ENCODE assay signal across 1 cellular context in the genomic region with DNA sequence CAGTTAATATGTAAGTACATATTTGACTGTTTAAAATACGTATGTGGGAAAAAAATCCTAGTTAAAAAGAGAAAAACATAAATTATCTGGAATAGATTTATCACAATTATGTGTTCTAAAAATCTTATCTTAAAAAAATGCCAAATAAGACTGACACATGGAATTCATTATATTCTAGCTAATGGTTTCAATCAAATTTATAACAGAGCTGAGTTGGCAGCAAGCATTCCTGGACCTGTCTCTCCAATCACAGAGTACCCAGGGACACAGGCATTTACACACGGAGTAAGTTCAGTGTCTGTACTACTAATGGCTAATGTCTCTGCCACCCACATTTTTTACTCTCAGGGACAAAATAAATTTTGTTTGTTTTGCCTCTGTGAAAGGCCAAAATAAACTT.
TF ChIP-seq lines count a peak whose summit lies in the region.

No MANE protein-coding gene starts in this region.

TF ChIP-seq in SK-N-SH, 30 proteins besides CTCF, POLR2A, EP300 and RAD21:
- TF ChIP-seq, protein P1, sequence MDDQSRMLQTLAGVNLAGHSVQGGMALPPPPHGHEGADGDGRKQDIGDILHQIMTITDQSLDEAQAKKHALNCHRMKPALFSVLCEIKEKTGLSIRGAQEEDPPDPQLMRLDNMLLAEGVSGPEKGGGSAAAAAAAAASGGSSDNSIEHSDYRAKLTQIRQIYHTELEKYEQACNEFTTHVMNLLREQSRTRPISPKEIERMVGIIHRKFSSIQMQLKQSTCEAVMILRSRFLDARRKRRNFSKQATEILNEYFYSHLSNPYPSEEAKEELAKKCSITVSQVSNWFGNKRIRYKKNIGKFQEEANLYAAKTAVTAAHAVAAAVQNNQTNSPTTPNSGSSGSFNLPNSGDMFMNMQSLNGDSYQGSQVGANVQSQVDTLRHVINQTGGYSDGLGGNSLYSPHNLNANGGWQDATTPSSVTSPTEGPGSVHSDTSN (IDR thresholded peaks at IDR 0.05) = 0 out of 2 replicates have a peak, but pooled peaks have one; percentile 18
- TF ChIP-seq JUND (IDR thresholded peaks at IDR 0.05) (no peak), SIN3A (IDR thresholded peaks at IDR 0.05; ENCODE audit: borderline replicate concordance, low read depth, low read length) (no peak), TCF12 (IDR thresholded peaks at IDR 0.05) (no peak; the same call in 1 of the 2 replicates), NFIC (IDR thresholded peaks at IDR 0.05; ENCODE audit: borderline replicate concordance) (no peak), EZH2phosphoT487 (IDR thresholded peaks at IDR 0.05; ENCODE audit: borderline replicate concordance, low read depth) (no peak), POLR2AphosphoS5 (IDR thresholded peaks at IDR 0.05; ENCODE audit: low read depth, low read length) (no peak), NRF1 (IDR thresholded peaks at IDR 0.05; ENCODE audit: low read depth, low read length) (no peak), FOSL2 (IDR thresholded peaks at IDR 0.05; ENCODE audit: borderline replicate concordance, low read depth) (no peak), FOXM1 (IDR thresholded peaks at IDR 0.05; ENCODE audit: low read depth) (no peak), CHD2 (IDR thresholded peaks at IDR 0.05; ENCODE audit: low read length, partially characterized antibody) (peak; percentile 59), GABPA (IDR thresholded peaks at IDR 0.05; ENCODE audit: low read depth) (no peak), RXRA (IDR thresholded peaks at IDR 0.05; ENCODE audit: borderline replicate concordance, low read depth) (no peak), TAF1 (IDR thresholded peaks at IDR 0.05; ENCODE audit: borderline replicate concordance, low read depth, low read length) (no peak), MEF2A (IDR thresholded peaks at IDR 0.05; ENCODE audit: borderline replicate concordance, low read depth) (no peak), RFX5 (IDR thresholded peaks at IDR 0.05; ENCODE audit: low read length) (no peak), FOXJ3 (CRISPR knock-in tag; IDR thresholded peaks at IDR 0.05) (no peak), RCOR1 (IDR thresholded peaks at IDR 0.05; ENCODE audit: low read length) (peak; percentile 99), TEAD4 (IDR thresholded peaks at IDR 0.05; ENCODE audit: borderline replicate concordance, insufficient read depth) (0 out of 2 replicates have a peak, but pooled peaks have one; percentile 16), ELF1 (IDR thresholded peaks at IDR 0.05) (no peak), MXI1 (IDR thresholded peaks at IDR 0.05; ENCODE audit: low read depth, low read length) (no peak), YY1 (IDR thresholded peaks at IDR 0.05; ENCODE audit: low read depth) (no peak), GATA2 (CRISPR knock-in tag; IDR thresholded peaks at IDR 0.05) (no peak; the same call in 1 of the 2 replicates), SMC3 (IDR thresholded peaks at IDR 0.05; ENCODE audit: low read depth, low read length) (no peak)
- TF ChIP-seq, protein P2, sequence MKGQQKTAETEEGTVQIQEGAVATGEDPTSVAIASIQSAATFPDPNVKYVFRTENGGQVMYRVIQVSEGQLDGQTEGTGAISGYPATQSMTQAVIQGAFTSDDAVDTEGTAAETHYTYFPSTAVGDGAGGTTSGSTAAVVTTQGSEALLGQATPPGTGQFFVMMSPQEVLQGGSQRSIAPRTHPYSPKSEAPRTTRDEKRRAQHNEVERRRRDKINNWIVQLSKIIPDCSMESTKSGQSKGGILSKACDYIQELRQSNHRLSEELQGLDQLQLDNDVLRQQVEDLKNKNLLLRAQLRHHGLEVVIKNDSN (IDR thresholded peaks at IDR 0.05; ENCODE audit: borderline replicate concordance, low read depth) = no peak
- TF ChIP-seq, protein P3, sequence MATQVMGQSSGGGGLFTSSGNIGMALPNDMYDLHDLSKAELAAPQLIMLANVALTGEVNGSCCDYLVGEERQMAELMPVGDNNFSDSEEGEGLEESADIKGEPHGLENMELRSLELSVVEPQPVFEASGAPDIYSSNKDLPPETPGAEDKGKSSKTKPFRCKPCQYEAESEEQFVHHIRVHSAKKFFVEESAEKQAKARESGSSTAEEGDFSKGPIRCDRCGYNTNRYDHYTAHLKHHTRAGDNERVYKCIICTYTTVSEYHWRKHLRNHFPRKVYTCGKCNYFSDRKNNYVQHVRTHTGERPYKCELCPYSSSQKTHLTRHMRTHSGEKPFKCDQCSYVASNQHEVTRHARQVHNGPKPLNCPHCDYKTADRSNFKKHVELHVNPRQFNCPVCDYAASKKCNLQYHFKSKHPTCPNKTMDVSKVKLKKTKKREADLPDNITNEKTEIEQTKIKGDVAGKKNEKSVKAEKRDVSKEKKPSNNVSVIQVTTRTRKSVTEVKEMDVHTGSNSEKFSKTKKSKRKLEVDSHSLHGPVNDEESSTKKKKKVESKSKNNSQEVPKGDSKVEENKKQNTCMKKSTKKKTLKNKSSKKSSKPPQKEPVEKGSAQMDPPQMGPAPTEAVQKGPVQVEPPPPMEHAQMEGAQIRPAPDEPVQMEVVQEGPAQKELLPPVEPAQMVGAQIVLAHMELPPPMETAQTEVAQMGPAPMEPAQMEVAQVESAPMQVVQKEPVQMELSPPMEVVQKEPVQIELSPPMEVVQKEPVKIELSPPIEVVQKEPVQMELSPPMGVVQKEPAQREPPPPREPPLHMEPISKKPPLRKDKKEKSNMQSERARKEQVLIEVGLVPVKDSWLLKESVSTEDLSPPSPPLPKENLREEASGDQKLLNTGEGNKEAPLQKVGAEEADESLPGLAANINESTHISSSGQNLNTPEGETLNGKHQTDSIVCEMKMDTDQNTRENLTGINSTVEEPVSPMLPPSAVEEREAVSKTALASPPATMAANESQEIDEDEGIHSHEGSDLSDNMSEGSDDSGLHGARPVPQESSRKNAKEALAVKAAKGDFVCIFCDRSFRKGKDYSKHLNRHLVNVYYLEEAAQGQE (IDR thresholded peaks at IDR 0.05; ENCODE audit: low read depth, low read length) = no peak
- TF ChIP-seq, protein P4, sequence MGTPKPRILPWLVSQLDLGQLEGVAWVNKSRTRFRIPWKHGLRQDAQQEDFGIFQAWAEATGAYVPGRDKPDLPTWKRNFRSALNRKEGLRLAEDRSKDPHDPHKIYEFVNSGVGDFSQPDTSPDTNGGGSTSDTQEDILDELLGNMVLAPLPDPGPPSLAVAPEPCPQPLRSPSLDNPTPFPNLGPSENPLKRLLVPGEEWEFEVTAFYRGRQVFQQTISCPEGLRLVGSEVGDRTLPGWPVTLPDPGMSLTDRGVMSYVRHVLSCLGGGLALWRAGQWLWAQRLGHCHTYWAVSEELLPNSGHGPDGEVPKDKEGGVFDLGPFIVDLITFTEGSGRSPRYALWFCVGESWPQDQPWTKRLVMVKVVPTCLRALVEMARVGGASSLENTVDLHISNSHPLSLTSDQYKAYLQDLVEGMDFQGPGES (IDR thresholded peaks at IDR 0.05; ENCODE audit: low read depth, low read length) = no peak
- TF ChIP-seq, protein P5, sequence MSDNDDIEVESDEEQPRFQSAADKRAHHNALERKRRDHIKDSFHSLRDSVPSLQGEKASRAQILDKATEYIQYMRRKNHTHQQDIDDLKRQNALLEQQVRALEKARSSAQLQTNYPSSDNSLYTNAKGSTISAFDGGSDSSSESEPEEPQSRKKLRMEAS (IDR thresholded peaks at IDR 0.05; ENCODE audit: low read depth) = no peak
- TF ChIP-seq, protein P6, sequence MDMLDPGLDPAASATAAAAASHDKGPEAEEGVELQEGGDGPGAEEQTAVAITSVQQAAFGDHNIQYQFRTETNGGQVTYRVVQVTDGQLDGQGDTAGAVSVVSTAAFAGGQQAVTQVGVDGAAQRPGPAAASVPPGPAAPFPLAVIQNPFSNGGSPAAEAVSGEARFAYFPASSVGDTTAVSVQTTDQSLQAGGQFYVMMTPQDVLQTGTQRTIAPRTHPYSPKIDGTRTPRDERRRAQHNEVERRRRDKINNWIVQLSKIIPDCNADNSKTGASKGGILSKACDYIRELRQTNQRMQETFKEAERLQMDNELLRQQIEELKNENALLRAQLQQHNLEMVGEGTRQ (IDR thresholded peaks at IDR 0.05; ENCODE audit: borderline replicate concordance, low read depth, low read length) = no peak
- TF ChIP-seq, protein P7, sequence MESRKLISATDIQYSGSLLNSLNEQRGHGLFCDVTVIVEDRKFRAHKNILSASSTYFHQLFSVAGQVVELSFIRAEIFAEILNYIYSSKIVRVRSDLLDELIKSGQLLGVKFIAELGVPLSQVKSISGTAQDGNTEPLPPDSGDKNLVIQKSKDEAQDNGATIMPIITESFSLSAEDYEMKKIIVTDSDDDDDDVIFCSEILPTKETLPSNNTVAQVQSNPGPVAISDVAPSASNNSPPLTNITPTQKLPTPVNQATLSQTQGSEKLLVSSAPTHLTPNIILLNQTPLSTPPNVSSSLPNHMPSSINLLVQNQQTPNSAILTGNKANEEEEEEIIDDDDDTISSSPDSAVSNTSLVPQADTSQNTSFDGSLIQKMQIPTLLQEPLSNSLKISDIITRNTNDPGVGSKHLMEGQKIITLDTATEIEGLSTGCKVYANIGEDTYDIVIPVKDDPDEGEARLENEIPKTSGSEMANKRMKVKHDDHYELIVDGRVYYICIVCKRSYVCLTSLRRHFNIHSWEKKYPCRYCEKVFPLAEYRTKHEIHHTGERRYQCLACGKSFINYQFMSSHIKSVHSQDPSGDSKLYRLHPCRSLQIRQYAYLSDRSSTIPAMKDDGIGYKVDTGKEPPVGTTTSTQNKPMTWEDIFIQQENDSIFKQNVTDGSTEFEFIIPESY (IDR thresholded peaks at IDR 0.05; ENCODE audit: borderline replicate concordance, low read depth) = no peak
